In genomic region chr4:112510191-112510467, GRCh38 we compare ENCODE assay signal across 1 cellular context.
TF ChIP-seq lines count a peak whose summit lies in the region.

No MANE protein-coding gene starts in this region.

TF ChIP-seq in GM23338, 12 proteins besides CTCF, POLR2A, EP300 and RAD21 (continued from another document):
- TF ChIP-seq ZNF462 (CRISPR knock-in tag; IDR thresholded peaks at IDR 0.05) (no peak), ETS1 (IDR thresholded peaks at IDR 0.05) (no peak)
